11 cellular contexts compared by ENCODE assay signal in the genomic region with DNA sequence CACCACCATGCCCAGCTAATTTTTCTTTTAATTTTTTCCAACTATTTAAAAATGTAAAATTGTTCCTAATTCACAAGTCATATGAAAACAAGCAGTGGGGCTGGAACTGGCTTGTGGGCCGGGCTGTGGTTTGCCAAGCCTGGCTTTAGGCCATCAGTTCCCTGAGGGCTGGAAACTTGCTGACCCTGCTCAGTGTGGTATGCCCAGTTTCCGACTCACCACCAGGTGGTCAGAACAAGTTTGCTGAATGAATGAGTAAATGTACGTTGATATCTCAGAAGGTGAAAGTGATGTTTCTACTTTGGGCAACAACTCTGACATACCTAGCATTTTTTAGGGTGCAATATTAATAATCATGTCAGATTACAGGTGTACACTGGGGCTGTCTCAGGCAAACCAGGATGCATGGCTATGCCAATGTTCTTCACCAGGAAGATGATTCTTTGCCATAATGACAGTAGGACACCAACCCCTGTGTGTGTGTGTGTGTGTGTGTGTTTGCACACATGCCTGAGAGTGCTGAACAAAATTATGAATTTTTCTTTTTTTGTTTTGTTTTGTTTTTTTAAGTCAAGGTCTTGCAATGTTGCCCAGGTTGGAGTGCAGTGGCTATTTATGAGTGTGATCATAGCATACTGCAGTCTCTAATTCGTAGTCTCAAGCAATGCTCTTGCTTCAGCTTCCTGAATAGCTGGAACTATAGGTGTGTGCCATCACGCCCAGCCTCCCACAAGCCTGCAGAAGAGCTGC.
DNase-seq lines count a peak whose midpoint lies in the region; ATAC-seq and TF ChIP-seq lines count a peak whose summit lies in the region.
"Had no signal": no experiment of that assay in that cellular context is flagged by ENCODE, and none has a peak within 500 bp of the region (broad histone marks: within the 10 kb centered on the region; RNA-seq: fewer than 3 reads in every experiment).

No MANE protein-coding gene starts in this region.

- H3K4me1 ChIP-seq in KMS-11 (ENCODE audit: low read depth, poor library complexity, severe bottlenecking): peaks cover 19% of the 10 kb centered on the region

- no peaks in the 10 kb centered on the region for H3K4me1 Mint-ChIP-seq in mesothelial cell of epicardium
- H3K4me1 Mint-ChIP-seq: naive thymus-derived CD8-positive, alpha-beta T cell had no signal

- H2AFZ ChIP-seq in KMS-11 (ENCODE audit: low read depth): no peak overlapping the region

- no peaks in the 10 kb centered on the region for H3K36me3 Mint-ChIP-seq in mesothelial cell of epicardium
- H3K36me3 Mint-ChIP-seq: naive thymus-derived CD8-positive, alpha-beta T cell had no signal

- H3K4me2 ChIP-seq in KMS-11: peak overlapping the region; percentile 31; the same call in 1 of the 2 replicates

- peaks cover 4% of the 10 kb centered on the region for H3K9me3 Mint-ChIP-seq in mesothelial cell of epicardium
- H3K9me3 Mint-ChIP-seq: activated T-helper 1 cell treated with anti-CD3 and anti-CD28 coated beads, Interleukin-12 subunit alpha, Interleukin-12 subunit beta, Interleukin-2, Interleukin-4 antibody, amounts not matched to agents 30 ng/mL and 10 ng/mL and 1 ng/mL, durations not matched to agents 14 hours and 24 hours and 36 hours had no signal

- H3K27me3 Mint-ChIP-seq in mesothelial cell of epicardium (ENCODE audit: low read depth): peaks cover 3% of the 10 kb centered on the region

- no peaks in the 10 kb centered on the region for H3K79me2 ChIP-seq in KMS-11 (ENCODE audit: insufficient read depth, low read depth)

- H3K27ac Mint-ChIP-seq in mesothelial cell of epicardium: no peak overlapping the region
- H3K27ac Mint-ChIP-seq: activated T-helper 1 cell treated with anti-CD3 and anti-CD28 coated beads, Interleukin-12 subunit alpha, Interleukin-12 subunit beta, Interleukin-2, Interleukin-4 antibody, amounts not matched to agents 30 ng/mL and 10 ng/mL and 1 ng/mL, durations not matched to agents 14 hours and 24 hours and 36 hours; naive thymus-derived CD8-positive, alpha-beta T cell had no signal

- no peak overlapping the region for H3K4me3 Mint-ChIP-seq in mesothelial cell of epicardium
- H3K4me3 Mint-ChIP-seq: activated T-helper 1 cell treated with anti-CD3 and anti-CD28 coated beads, Interleukin-12 subunit alpha, Interleukin-12 subunit beta, Interleukin-2, Interleukin-4 antibody, amounts not matched to agents 30 ng/mL and 10 ng/mL and 1 ng/mL, durations not matched to agents 14 hours and 24 hours and 36 hours; naive thymus-derived CD8-positive, alpha-beta T cell had no signal

- H3K4me3 ChIP-seq in KMS-11 (IDR thresholded peaks at IDR 0.05; ENCODE audit: insufficient read depth, low read depth, low read length) (no peak overlapping the region), astrocyte of the spinal cord (ENCODE audit: low read depth, low read length) (no peak overlapping the region)

- no peak overlapping the region for H3K27ac ChIP-seq in KMS-11

- TF ChIP-seq CTCF in KMS-11 (conservative IDR thresholded peaks at IDR 0.05; ENCODE audit: low read depth, low read length) (no peak), astrocyte of the spinal cord (IDR thresholded peaks at IDR 0.05; ENCODE audit: low read depth, low read length) (peak; percentile 8), mesothelial cell of epicardium (IDR thresholded peaks at IDR 0.05; ENCODE audit: unreplicated experiment) (no peak)

- H3K36me3 ChIP-seq in KMS-11 (ENCODE audit: insufficient read depth): no peaks in the 10 kb centered on the region

- no peak for ATAC-seq in GM21423 (IDR thresholded peaks at IDR 0.05; ENCODE audit: unreplicated experiment)
- ATAC-seq: naive thymus-derived CD8-positive, alpha-beta T cell had no signal

- H3K27me3 ChIP-seq in KMS-11 (ENCODE audit: insufficient read depth, low read depth): no peaks in the 10 kb centered on the region

- no peaks in the 10 kb centered on the region for H4K20me1 ChIP-seq in KMS-11 (ENCODE audit: insufficient read depth)

- H3K9ac ChIP-seq in KMS-11: no peak overlapping the region

- DNase-seq in COLO829 (ENCODE audit: low spot score): peak; percentile 40
- DNase-seq in astrocyte of the spinal cord (ENCODE audit: low read depth, low spot score): peak; percentile 40
- peak; percentile 7 for DNase-seq in kidney glomerular epithelial cell (lab: John Stamatoyannopoulos, UW)
- no peak for DNase-seq in SW 1271 (lab: John Stamatoyannopoulos, UW)
- DNase-seq in NCI-H82 (lab: John Stamatoyannopoulos, UW): no peak
- DNase-seq in mesothelial cell of epicardium (ENCODE audit: low spot score in 2 of 2, unreplicated experiment in 2 of 2): no peak
- DNase-seq: naive thymus-derived CD8-positive, alpha-beta T cell; NCI-H2029 treated with DMSO at 0.1 percent for 48 hours had no signal

- in situ Hi-C loops in astrocyte of the spinal cord (cut with HindIII; ENCODE audit: low sequenced_read_pairs): no loop called here

Comparison
In these comparisons a context has a peak if more than half of its experiments do, and no peak if none do; other contexts are left out.
1. DNase-seq: peak in COLO829 (single experiment), astrocyte of the spinal cord (single experiment) and kidney glomerular epithelial cell (single experiment); none in SW 1271 (0 of 2), NCI-H82 (single experiment) and mesothelial cell of epicardium (0 of 2).